ENCODE assay signal across 8 cellular contexts in the genomic region with DNA sequence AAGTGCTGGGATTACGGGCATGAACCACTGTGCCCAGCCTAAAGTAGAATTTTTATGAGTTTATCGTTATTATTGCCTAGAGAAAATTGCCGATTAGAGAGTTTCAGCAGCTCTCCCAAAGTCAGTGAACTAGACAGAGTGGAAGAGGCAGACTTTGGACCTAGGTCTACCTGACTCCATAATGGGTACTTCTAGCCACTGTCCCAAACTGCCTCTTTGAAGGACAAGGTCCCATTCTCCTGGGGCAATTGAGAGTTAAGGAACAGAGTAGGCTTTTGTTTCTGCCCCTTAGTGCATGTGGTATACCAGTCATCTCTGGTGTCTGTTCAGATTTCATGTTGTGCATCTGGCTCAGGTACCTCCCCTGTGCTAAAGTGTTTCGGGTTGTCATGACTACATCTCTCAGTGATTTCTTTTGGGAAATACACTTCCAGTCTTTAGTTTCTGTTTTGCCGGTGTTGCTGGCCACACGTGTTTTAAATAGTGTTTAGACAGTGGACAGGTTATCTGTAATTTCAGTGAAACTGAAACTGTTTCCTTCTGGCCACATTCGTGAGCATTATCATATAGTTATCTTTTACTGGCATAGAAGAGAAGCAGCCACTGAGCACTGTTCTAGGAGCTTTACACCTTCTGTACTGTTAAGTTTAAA. TPM values are rescaled to one million over a fixed set of nuclear protein-coding genes. Genes with fewer than 3 reads are reported as not detected.
DNase-seq lines count a peak whose midpoint lies in the region; ATAC-seq and TF ChIP-seq lines count a peak whose summit lies in the region.

No MANE protein-coding gene starts in this region.

- no peaks in the 10 kb centered on the region for H3K36me3 ChIP-seq in lower lobe of right lung

- peak overlapping the region; percentile 37 for H3K27ac ChIP-seq in lower lobe of right lung

- no peak for TF ChIP-seq CTCF in lower lobe of right lung (IDR thresholded peaks at IDR 0.05)

- DNase-seq in RPMI8226 (peak; percentile 79), lower lobe of right lung (no peak), inferior parietal cortex (ENCODE audit: extremely low spot score) (no peak), NCI-H128 (lab: John Stamatoyannopoulos, UW; ENCODE audit: unreplicated experiment) (no peak), NCI-H1048 (lab: John Stamatoyannopoulos, UW) (no peak), islet precursor cell (no peak)

- H3K9me3 ChIP-seq in lower lobe of right lung, result no peaks in the 10 kb centered on the region

- peak overlapping the region; percentile 14 for H3K4me3 ChIP-seq in lower lobe of right lung

- ATAC-seq in GM19023 (IDR thresholded peaks at IDR 0.05; ENCODE audit: unreplicated experiment) (peak; percentile 97), HG02763 (IDR thresholded peaks at IDR 0.05; ENCODE audit: unreplicated experiment) (peak; percentile 90), lower lobe of right lung (peak; percentile 83 to 89)

- H3K4me1 ChIP-seq in lower lobe of right lung, result no peaks in the 10 kb centered on the region

- intact Hi-C loops in lower lobe of right lung (cut with DNase I), result no loop called here

- no peaks in the 10 kb centered on the region for H3K27me3 ChIP-seq in lower lobe of right lung (ENCODE audit: low read depth)

RNA-seq across cellular contexts. Expression of a gene that starts 4.7 kb away (rescaled TPM):
- total RNA-seq in lower lobe of right lung, result 5.9 TPM

RNA-seq across cellular contexts. Expression of a gene that starts 52.5 kb away (rescaled TPM):
- 529 TPM for total RNA-seq in lower lobe of right lung
